In genomic region chr1:44318097-44319088, GRCh38 we compare ENCODE assay signal across 8 cellular contexts. TPM values are rescaled to one million over a fixed set of nuclear protein-coding genes. Genes with fewer than 3 reads are reported as not detected.
DNase-seq lines count a peak whose midpoint lies in the region; ATAC-seq and TF ChIP-seq lines count a peak whose summit lies in the region.

No MANE protein-coding gene starts in this region.

- H3K4me3 ChIP-seq in Loucy (ENCODE audit: low read length, poor library complexity, severe bottlenecking) (no peak overlapping the region), kidney epithelial cell (ENCODE audit: low read depth, low read length) (no peak overlapping the region)

- H3K9ac ChIP-seq in Loucy (ENCODE audit: low read depth, low read length, poor library complexity, severe bottlenecking), result no peak overlapping the region

- H3K4me1 ChIP-seq in Loucy (ENCODE audit: insufficient read depth, low read length, poor library complexity, severe bottlenecking), result peaks cover 13% of the 10 kb centered on the region

- H3K9me2 ChIP-seq in Loucy (replicated peaks; ENCODE audit: low read depth, low read length), result no peaks in the 10 kb centered on the region

- no peaks in the 10 kb centered on the region for H4K20me1 ChIP-seq in Loucy (ENCODE audit: insufficient read depth, low read length, poor library complexity, severe bottlenecking)

- H3K79me2 ChIP-seq in Loucy (ENCODE audit: insufficient read depth, low read length), result no peaks in the 10 kb centered on the region

- TF ChIP-seq CTCF in Loucy (conservative IDR thresholded peaks at IDR 0.05; ENCODE audit: low read length) (peak; percentile 97), kidney epithelial cell (IDR thresholded peaks at IDR 0.05; ENCODE audit: insufficient read depth, low read length, poor library complexity, severe bottlenecking) (peak; percentile 78)

- H3K9me3 ChIP-seq in Loucy (ENCODE audit: insufficient read depth, low read depth, low read length), result no peaks in the 10 kb centered on the region

- ATAC-seq in HG03025 (IDR thresholded peaks at IDR 0.05; ENCODE audit: low FRiP score, unreplicated experiment) (no peak), GM21515 (IDR thresholded peaks at IDR 0.05; ENCODE audit: unreplicated experiment) (no peak)

- no peak overlapping the region for H3K4me2 ChIP-seq in Loucy (ENCODE audit: low read depth, low read length, poor library complexity, severe bottlenecking)

- H2AFZ ChIP-seq in Loucy (ENCODE audit: low read length), result no peak overlapping the region

- H3K27me3 ChIP-seq in Loucy (ENCODE audit: insufficient read depth, low read length, poor library complexity, severe bottlenecking) (no peaks in the 10 kb centered on the region), kidney epithelial cell (ENCODE audit: control insufficient read depth, insufficient read depth, low read length) (no peaks in the 10 kb centered on the region)

- H3F3A ChIP-seq in Loucy (ENCODE audit: low read depth), result no peaks in the 10 kb centered on the region

- H3K36me3 ChIP-seq in Loucy (ENCODE audit: insufficient read depth, low read length) (peaks cover 47% of the 10 kb centered on the region; the same call in 1 of the 2 replicates), kidney epithelial cell (ENCODE audit: control insufficient read depth, insufficient read depth, low read length) (no peaks in the 10 kb centered on the region)

- DNase-seq in GM03348 (ENCODE audit: low spot score) (peak; percentile 74), SKM-1 treated with dmso at 0.1 percent for 144 hours (lab: John Stamatoyannopoulos, UW; ENCODE audit: unreplicated experiment) (peak; percentile 49), amniotic epithelial cell (ENCODE audit: low read depth) (peak; percentile 25), kidney epithelial cell (ENCODE audit: low read depth) (no peak)
- DNase-seq in stimulated activated CD8-positive, alpha-beta memory T cell treated with anti-CD3 and anti-CD28 coated beads, Interleukin-2, amount 100 ng/mL, for 48 hours (ENCODE audit: low read depth in 2 of 2), result peak; percentile 8 to 15

RNA-seq across cellular contexts. Expression of gene ERI3, which starts 36.7 kb away (rescaled TPM):
- total RNA-seq in kidney epithelial cell, result 64.8 and 77.6 TPM in 2 replicates
